In the genomic region with DNA sequence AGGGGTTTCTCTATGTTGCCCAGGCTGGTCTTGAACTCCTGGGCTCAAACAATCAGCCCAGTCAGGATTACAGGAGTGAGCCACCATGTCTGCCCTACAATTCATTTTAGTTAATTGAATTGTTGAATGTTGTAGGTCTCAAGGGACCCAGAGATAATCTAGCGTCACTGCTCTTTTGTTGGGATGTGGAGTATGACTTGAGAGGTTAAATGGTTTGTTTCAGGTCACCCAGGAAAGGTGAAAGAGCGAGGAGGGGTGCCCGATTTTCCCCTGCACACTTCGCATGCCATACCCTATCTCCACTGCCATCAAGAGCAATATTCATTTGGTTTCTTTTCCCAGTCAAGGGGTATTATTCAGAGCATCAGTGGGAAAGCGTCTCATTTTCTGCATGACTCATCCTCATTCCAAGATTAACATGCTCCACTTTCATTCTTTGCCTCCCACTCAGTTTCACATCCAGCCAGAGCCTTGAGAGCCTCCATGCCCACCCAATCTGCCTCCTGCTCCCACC, we compare ENCODE assay signal across 11 cellular contexts. TPM values are rescaled to one million over a fixed set of nuclear protein-coding genes. Genes with fewer than 3 reads are reported as not detected.
A peak's percentile ranks its signal among the peaks of the same experiment; 100 is the strongest.
DNase-seq lines count a peak whose midpoint lies in the region; ATAC-seq and TF ChIP-seq lines count a peak whose summit lies in the region.
"Had no signal": no experiment of that assay in that cellular context is flagged by ENCODE, and none has a peak within 500 bp of the region (broad histone marks: within the 10 kb centered on the region; RNA-seq: fewer than 3 reads in every experiment).

No MANE protein-coding gene starts in this region.

- no peak for TF ChIP-seq CTCF in progenitor cell of endocrine pancreas (IDR thresholded peaks at IDR 0.05; ENCODE audit: unreplicated experiment)

- DNase-seq in Right ventricle myocardium superior (no peak), cardiac septum (ENCODE audit: low spot score) (no peak), amniotic epithelial cell (ENCODE audit: low read depth) (peak; percentile 95), glomerular visceral epithelial cell (ENCODE audit: extremely low spot score) (peak; percentile 65), aorta (no peak), progenitor cell of endocrine pancreas (ENCODE audit: low spot score, unreplicated experiment) (no peak), NCI-H1417 treated with DMSO at 0.1 percent for 48 hours (lab: John Stamatoyannopoulos, UW) (no peak), COR-L47 (lab: John Stamatoyannopoulos, UW) (no peak)
- DNase-seq: psoas muscle had no signal

- no peaks in the 10 kb centered on the region for H3K9me3 Mint-ChIP-seq in progenitor cell of endocrine pancreas (ENCODE audit: low read depth)
- H3K9me3 Mint-ChIP-seq: activated naive CD4-positive, alpha-beta T cell treated with anti-CD3 and anti-CD28 coated beads, Interleukin-2, amount 50 U/mL, for 24 hours had no signal

- ATAC-seq in Right ventricle myocardium superior (ENCODE audit: poor library complexity) (peak; percentile 18), aorta (ENCODE audit: low FRiP score) (peak; percentile 55)

- no peaks in the 10 kb centered on the region for H3K4me1 ChIP-seq in aorta (ENCODE audit: control insufficient read depth in 1 of 2, insufficient read depth in 2 of 2, low read length in 2 of 2)
- H3K4me1 ChIP-seq: psoas muscle had no signal

- peak overlapping the region in 1 of 2 donors; percentile 17 for H3K27ac ChIP-seq in aorta (ENCODE audit: low read depth in 1 of 2, low read length in 2 of 2)
- H3K27ac ChIP-seq: BLaER1, psoas muscle had no signal

- H3K36me3 Mint-ChIP-seq in progenitor cell of endocrine pancreas (ENCODE audit: insufficient read depth) = no peaks in the 10 kb centered on the region

- no peak overlapping the region for H3K27ac Mint-ChIP-seq in progenitor cell of endocrine pancreas
- H3K27ac Mint-ChIP-seq: activated naive CD4-positive, alpha-beta T cell treated with anti-CD3 and anti-CD28 coated beads, Interleukin-2, amount 50 U/mL, for 24 hours had no signal

- no peaks in the 10 kb centered on the region for H3K27me3 ChIP-seq in aorta (ENCODE audit: control insufficient read depth in 1 of 2, insufficient read depth in 2 of 2, low read length in 1 of 2)
- H3K27me3 ChIP-seq: BLaER1 had no signal

- H3K9me3 ChIP-seq in aorta (ENCODE audit: control insufficient read depth, low read length) = no peaks in the 10 kb centered on the region
- H3K9me3 ChIP-seq: BLaER1, psoas muscle had no signal

- no peaks in the 10 kb centered on the region for H3K36me3 ChIP-seq in aorta (ENCODE audit: control insufficient read depth in 1 of 2, insufficient read depth in 2 of 2, low read length in 1 of 2)
- H3K36me3 ChIP-seq: BLaER1 had no signal

- WGBS in aorta, 2 donors = 44 to 49% methylated on average over 5 of the region's 5 CpGs

- no peak overlapping the region for H3K4me3 Mint-ChIP-seq in progenitor cell of endocrine pancreas (ENCODE audit: low read depth)
- H3K4me3 Mint-ChIP-seq: activated naive CD4-positive, alpha-beta T cell treated with anti-CD3 and anti-CD28 coated beads, Interleukin-2, amount 50 U/mL, for 24 hours had no signal

- H3K4me1 Mint-ChIP-seq in progenitor cell of endocrine pancreas (ENCODE audit: low read depth) = no peaks in the 10 kb centered on the region
- H3K4me1 Mint-ChIP-seq: activated naive CD4-positive, alpha-beta T cell treated with anti-CD3 and anti-CD28 coated beads, Interleukin-2, amount 50 U/mL, for 24 hours had no signal

- H3K4me3 ChIP-seq in aorta (ENCODE audit: low read length in 2 of 2) = no peak overlapping the region
- H3K4me3 ChIP-seq: BLaER1, psoas muscle had no signal

- peaks cover 5% of the 10 kb centered on the region for H3K27me3 Mint-ChIP-seq in progenitor cell of endocrine pancreas

- intact Hi-C loops in Right ventricle myocardium superior (cut with DNase I) = no loop called here
- intact Hi-C loops in cardiac septum (cut with DNase I) = loop anchor here (2.0 kb wide), 1 partner anchor 13 kb away; a partner anchor contains a TSS
- intact Hi-C loops in aorta (cut with DNase I) = no loop called here

RNA-seq across cellular contexts. Expression of a gene that starts 13.1 kb away (rescaled TPM):
- total RNA-seq in Right ventricle myocardium superior = 9.8 TPM
- total RNA-seq in cardiac septum = 16.3 TPM
- total RNA-seq in aorta = 10 to 100 TPM; 17.0 to 24.4 TPM
- 1 to 10 TPM; 6.1 to 7.8 TPM for polyA plus RNA-seq in aorta
- total RNA-seq in progenitor cell of endocrine pancreas = 8.7 and 9.3 TPM in 2 replicates

Comparison
In these comparisons a context has a peak if more than half of its experiments do, and no peak if none do; other contexts are left out.
1. DNase-seq: peak in amniotic epithelial cell (single experiment) and glomerular visceral epithelial cell (single experiment); none in Right ventricle myocardium superior (single experiment), cardiac septum (single experiment), aorta (0 of 2), progenitor cell of endocrine pancreas (single experiment), NCI-H1417 treated with DMSO at 0.1 percent for 48 hours (single experiment) and COR-L47 (single experiment).